Comparison of ENCODE assay signal across 1 cellular context in genomic region chr10:79223346-79224048, GRCh38.
A peak's percentile ranks its signal among the peaks of the same experiment; 100 is the strongest.
TF ChIP-seq lines count a peak whose summit lies in the region.

No MANE protein-coding gene starts in this region.

TF ChIP-seq in SK-N-SH, 30 proteins besides CTCF, POLR2A, EP300 and RAD21 (continued from another document):
- TF ChIP-seq PBX3 (IDR thresholded peaks at IDR 0.05): peak; percentile 78
- TF ChIP-seq TEAD4 (IDR thresholded peaks at IDR 0.05; ENCODE audit: borderline replicate concordance, insufficient read depth): 0 out of 2 replicates have a peak, but pooled peaks have one; percentile 12
- no peak for TF ChIP-seq JUND (IDR thresholded peaks at IDR 0.05)
- TF ChIP-seq MXI1 (IDR thresholded peaks at IDR 0.05; ENCODE audit: low read depth, low read length): peak; percentile 89
- 0 out of 2 replicates have a peak, but pooled peaks have one; percentile 41 for TF ChIP-seq RCOR1 (IDR thresholded peaks at IDR 0.05; ENCODE audit: low read length)
- no peak for TF ChIP-seq IRF3 (IDR thresholded peaks at IDR 0.05; ENCODE audit: low read depth, low read length)
- TF ChIP-seq TCF12 (IDR thresholded peaks at IDR 0.05): peak; percentile 93
- peak; percentile 92 for TF ChIP-seq FOXJ3 (CRISPR knock-in tag; IDR thresholded peaks at IDR 0.05)
- no peak for TF ChIP-seq GABPA (IDR thresholded peaks at IDR 0.05; ENCODE audit: low read depth)
- peak; percentile 14; the same call in 1 of the 2 replicates for TF ChIP-seq SMC3 (IDR thresholded peaks at IDR 0.05; ENCODE audit: low read depth, low read length)
- peak; percentile 73 for TF ChIP-seq CHD2 (IDR thresholded peaks at IDR 0.05; ENCODE audit: low read length, partially characterized antibody)
- TF ChIP-seq FOSL2 (IDR thresholded peaks at IDR 0.05; ENCODE audit: borderline replicate concordance, low read depth): 0 out of 2 replicates have a peak, but pooled peaks have one; percentile 36
- TF ChIP-seq USF1 (IDR thresholded peaks at IDR 0.05; ENCODE audit: borderline replicate concordance, low read depth): peak; percentile 64
- no peak for TF ChIP-seq RFX5 (IDR thresholded peaks at IDR 0.05; ENCODE audit: low read length)
- no peak; the same call in 1 of the 2 replicates for TF ChIP-seq USF2 (IDR thresholded peaks at IDR 0.05; ENCODE audit: borderline replicate concordance, low read depth, low read length)
